ENCODE assay signal across 9 cellular contexts in genomic region chr16:53501216-53501859, GRCh38. TPM values are rescaled to one million over a fixed set of nuclear protein-coding genes. Genes with fewer than 3 reads are reported as not detected.
DNase-seq lines count a peak whose midpoint lies in the region; ATAC-seq and TF ChIP-seq lines count a peak whose summit lies in the region.
"Had no signal": no experiment of that assay in that cellular context is flagged by ENCODE, and none has a peak within 500 bp of the region (broad histone marks: within the 10 kb centered on the region; RNA-seq: fewer than 3 reads in every experiment).

No MANE protein-coding gene starts in this region.

- 71% methylated on average over 9 of the region's 9 CpGs for WGBS in HUES64
- WGBS in mammary epithelial cell (ENCODE audit: low coverage, missing lambda C conversion rate): 18% methylated on average over 9 of the region's 9 CpGs
- no CpG with 5 or more reads among the region's 9 CpGs for whole genome bisulfite sequencing in mesendoderm (ENCODE audit: extremely low coverage, insufficient coverage, low lambda C conversion rate)

- no peak overlapping the region for H2BK5ac ChIP-seq in mesendoderm (ENCODE audit: low read length)

- H4K5ac ChIP-seq in mesendoderm (ENCODE audit: low read length): no peak overlapping the region

- H3K27me3 ChIP-seq in HUES64 (ENCODE audit: insufficient read depth, low read length) (no peaks in the 10 kb centered on the region), mammary epithelial cell (ENCODE audit: insufficient read depth, low read length) (no peaks in the 10 kb centered on the region), mesendoderm (ENCODE audit: insufficient read depth, low read length, poor library complexity) (no peaks in the 10 kb centered on the region)

- H3K18ac ChIP-seq in mesendoderm (ENCODE audit: low read length): no peak overlapping the region

- intact Hi-C loops in mammary epithelial cell (cut with micrococcal nuclease): loop anchor here (5.0 to 10.0 kb wide), 3 partner anchors 129 to 367 kb away; partner anchors contain the start of genes FTO and RPGRIP1L

- H3K4me2 ChIP-seq in mammary epithelial cell (ENCODE audit: insufficient read depth, low read depth, low read length): peak overlapping the region; percentile 75
- H3K4me2 ChIP-seq in mesendoderm (ENCODE audit: low read length): peak overlapping the region; percentile 21

- H3K36me3 ChIP-seq in HUES64 (ENCODE audit: insufficient read depth, low read length): peaks cover 24% of the 10 kb centered on the region
- no peaks in the 10 kb centered on the region for H3K36me3 ChIP-seq in mammary epithelial cell (ENCODE audit: insufficient read depth, low read length)
- H3K36me3 ChIP-seq in mesendoderm (ENCODE audit: control insufficient read depth, insufficient read depth, low read length): no peaks in the 10 kb centered on the region

- H4K20me1 ChIP-seq in mammary epithelial cell (ENCODE audit: insufficient read depth, low read length): no peaks in the 10 kb centered on the region

- H3K4me1 ChIP-seq in HUES64 (ENCODE audit: insufficient read depth, low read length): peaks cover 18% of the 10 kb centered on the region
- H3K4me1 ChIP-seq in mammary epithelial cell (ENCODE audit: insufficient read depth, low read length): peaks cover 24% of the 10 kb centered on the region
- peaks cover 14% of the 10 kb centered on the region for H3K4me1 ChIP-seq in mesendoderm (ENCODE audit: control insufficient read depth, low read depth, low read length)

- H3K4me3 ChIP-seq in HUES64 (ENCODE audit: low read length) (peak overlapping the region; percentile 96), mammary epithelial cell (replicated peaks in 1 of 3; ENCODE audit: insufficient read depth in 1 of 3, low read depth in 2 of 3, low read length in 3 of 3) (peak overlapping the region in 2 of 3 experiments; percentile 12 to 74), mesendoderm (ENCODE audit: low read length) (no peak overlapping the region)

- in situ Hi-C loops in mammary epithelial cell (cut with MboI; ENCODE audit: low sequenced_read_pairs in 2 of 2): no loop called here

- H3K4ac ChIP-seq in mesendoderm (ENCODE audit: low read depth, low read length): no peak overlapping the region

- TF ChIP-seq CTCF in 22Rv1 (IDR thresholded peaks at IDR 0.05) (no peak), mammary epithelial cell (conservative IDR thresholded peaks at IDR 0.05 in 1 of 2, IDR thresholded peaks at IDR 0.05 in 1 of 2; ENCODE audit: extremely low read depth in 1 of 2, insufficient read depth in 1 of 2, low read depth in 1 of 2, low read length in 2 of 2) (no peak)

- no peak overlapping the region for H2AK5ac ChIP-seq in mesendoderm (ENCODE audit: low read length)

- no peak overlapping the region for H3K56ac ChIP-seq in mesendoderm (ENCODE audit: low read length)

- H3K27ac ChIP-seq in 22Rv1 (peak overlapping the region; percentile 83), HUES64 (ENCODE audit: low read depth, low read length) (no peak overlapping the region), mammary epithelial cell (ENCODE audit: insufficient read depth, low read depth, low read length) (no peak overlapping the region), mesendoderm (ENCODE audit: low read depth, low read length) (no peak overlapping the region)

- dilution Hi-C loops in mammary epithelial cell (cut with HindIII; ENCODE audit: low sequenced_read_pairs): loop anchor here (10.0 kb wide), 1 partner anchor 193 kb away; no protein-coding TSS in a partner anchor

- H2AFZ ChIP-seq in mammary epithelial cell (ENCODE audit: low read depth, low read length): no peak overlapping the region

- H3K79me1 ChIP-seq in mesendoderm (ENCODE audit: low read length): peaks cover 5% of the 10 kb centered on the region

- no peak overlapping the region for H3K23ac ChIP-seq in mesendoderm (ENCODE audit: low read length)

- no peak for ATAC-seq in HG02970 (IDR thresholded peaks at IDR 0.05; ENCODE audit: low FRiP score, unreplicated experiment)

- no peak overlapping the region for H2BK15ac ChIP-seq in mesendoderm (replicated peaks; ENCODE audit: low read depth)

- H3K9me3 ChIP-seq in HUES64 (ENCODE audit: insufficient read depth, low read depth, low read length) (no peaks in the 10 kb centered on the region), mammary epithelial cell (replicated peaks; ENCODE audit: insufficient read depth, low read length) (no peaks in the 10 kb centered on the region)

- no peak overlapping the region for H3K9ac ChIP-seq in HUES64 (ENCODE audit: low read depth, low read length)
- H3K9ac ChIP-seq in mammary epithelial cell (ENCODE audit: insufficient read depth, low read length): no peak overlapping the region
- peak overlapping the region; percentile 29 for H3K9ac ChIP-seq in mesendoderm (ENCODE audit: low read length)

- peaks cover 4% of the 10 kb centered on the region for H3K79me2 ChIP-seq in mammary epithelial cell (ENCODE audit: insufficient read depth, low read length)
- H3K79me2 ChIP-seq in mesendoderm (ENCODE audit: control insufficient read depth, insufficient read depth, low read length): peaks cover 4% of the 10 kb centered on the region

- H2BK120ac ChIP-seq in mesendoderm (ENCODE audit: low read depth, low read length): no peak overlapping the region

- CTCF ChIA-PET in mammary epithelial cell (lab: Charles Lee; ENCODE audit: low non-redundant PET): interaction anchor here (0.6 kb wide), 2 partner anchors 45 to 218 kb away, joined by 3 read pairs; no protein-coding TSS in a partner anchor

- H4K8ac ChIP-seq in mesendoderm (ENCODE audit: low read depth, low read length): no peak overlapping the region

- peak; percentile 23 for DNase-seq in mammary epithelial cell
- peak; percentile 69 for DNase-seq in mesendoderm
- DNase-seq in stimulated activated CD4-positive, alpha-beta T cell treated with anti-CD3 and anti-CD28 coated beads, Interleukin-4, amount 100 ng/mL, for 1 hour: no peak
- DNase-seq in cerebellar nuclear complex (lab: John Stamatoyannopoulos, UW): no peak
- no peak for DNase-seq in SKM-1 treated with dmso at 0.1 percent for 144 hours (lab: John Stamatoyannopoulos, UW; ENCODE audit: unreplicated experiment)
- DNase-seq: NCI-H524 treated with DMSO at 0.1 percent for 48 hours had no signal

- no TSS peak for BruUV-seq in mammary epithelial cell (replicated peaks; lab: Mats Ljungman, UMichigan)

RNA-seq across cellular contexts. Expression of gene AKTIP, which starts 1.7 kb away (rescaled TPM):
- polyA plus RNA-seq in HUES64 (2013, experiment 1 of 2): 13.1 TPM
- polyA plus RNA-seq in HUES64 (2013, experiment 2 of 2): 16.5 TPM
- 10 to 100 TPM; 24.1 to 26.0 TPM for total RNA-seq in mammary epithelial cell
- polyA plus RNA-seq in mammary epithelial cell: 12.8 TPM
- polyA minus RNA-seq in mammary epithelial cell: 5.9 TPM
- 15.0 TPM for polyA plus RNA-seq in mesendoderm (2013, experiment 1 of 2)
- polyA plus RNA-seq in mesendoderm (2013, experiment 2 of 2): 16.2 TPM

Comparison
In these comparisons a context has a peak if more than half of its experiments do, and no peak if none do; other contexts are left out.
1. DNase-seq: peak in mammary epithelial cell (single experiment) and mesendoderm (single experiment); none in stimulated activated CD4-positive, alpha-beta T cell treated with anti-CD3 and anti-CD28 coated beads, Interleukin-4, amount 100 ng/mL, for 1 hour (single experiment), cerebellar nuclear complex (0 of 2) and SKM-1 treated with dmso at 0.1 percent for 144 hours (single experiment).